1 cellular context compared by ENCODE assay signal in genomic region chr1:86775395-86775794, GRCh38.
A peak's percentile ranks its signal among the peaks of the same experiment; 100 is the strongest.
TF ChIP-seq lines count a peak whose summit lies in the region.

No MANE protein-coding gene starts in this region.

TF ChIP-seq in SK-N-SH, 30 proteins besides CTCF, POLR2A, EP300 and RAD21 (continued from another document):
- TF ChIP-seq PBX3 (IDR thresholded peaks at IDR 0.05) = peak; percentile 65
- TF ChIP-seq RFX5 (IDR thresholded peaks at IDR 0.05; ENCODE audit: low read length) = no peak
- peak; percentile 31; the same call in 1 of the 2 replicates for TF ChIP-seq JUND (IDR thresholded peaks at IDR 0.05)
